19 cellular contexts compared by ENCODE assay signal in genomic region chr1:230141797-230142607, GRCh38.
"Had no signal": no experiment of that assay in that cellular context is flagged by ENCODE, and none has a peak within 500 bp of the region (broad histone marks: within the 10 kb centered on the region; RNA-seq: fewer than 3 reads in every experiment).

No MANE protein-coding gene starts in this region.

- ATAC-seq: mucosa of descending colon; natural killer cell treated with Interleukin-12 subunit alpha and Interleukin-12 subunit beta and Interleukin-15 and Interleukin-18, amount 100 ng/mL, for 72 hours had no signal

- H3K9me3 ChIP-seq: colonic mucosa, gastrocnemius medialis, heart right ventricle, mucosa of descending colon, ovary, sigmoid colon, testis had no signal

- H3K9me3 Mint-ChIP-seq: activated naive CD4-positive, alpha-beta T cell treated with anti-CD3 and anti-CD28 coated beads for 36 hours; activated T-helper 1 cell treated with anti-CD3 and anti-CD28 coated beads, Interleukin-12 subunit alpha, Interleukin-12 subunit beta, Interleukin-2, Interleukin-4 antibody, amounts not matched to agents 30 ng/mL and 10 ng/mL and 1 ng/mL, durations not matched to agents 14 hours and 24 hours and 36 hours; natural killer cell treated with Interleukin-12 subunit alpha and Interleukin-12 subunit beta and Interleukin-15 and Interleukin-18, amount 100 ng/mL, for 72 hours; stimulated activated naive CD8-positive, alpha-beta T cell treated with anti-CD3 and anti-CD28 coated beads, Interleukin-15, amount 100 ng/mL, for 72 hours; T-helper 2 cell treated with Interferon-gamma antibody and Interleukin-4, amounts not matched to agents 5 μg/mL and 100 μg/mL, for 36 hours had no signal

- H3K36me3 Mint-ChIP-seq: natural killer cell treated with Interleukin-12 subunit alpha and Interleukin-12 subunit beta and Interleukin-15 and Interleukin-18, amount 100 ng/mL, for 72 hours had no signal

- H3K27me3 ChIP-seq: colonic mucosa, gastrocnemius medialis, heart right ventricle, ovary, sigmoid colon, testis had no signal

- H3K27ac ChIP-seq: colonic mucosa, epithelial cell of prostate, ovary had no signal

- FAIRE-seq: islet of Langerhans had no signal

- DNase-seq: activated CD4-positive, alpha-beta T cell treated with anti-CD3 and anti-CD28 coated beads, Interleukin-2, amount 50 U/mL, for 4 hours; activated CD4-positive, CD25-positive, alpha-beta regulatory T cell treated with anti-CD3 and anti-CD28 coated beads, Interleukin-2, amount 50 U/mL, for 72 hours; colonic mucosa; effector CD4-positive, alpha-beta T cell; gastrocnemius medialis; heart right ventricle; mammary epithelial cell; mucosa of descending colon; ovary; stimulated activated CD4-positive, alpha-beta T cell treated with anti-CD3 and anti-CD28 coated beads, Interleukin-2, amount 100 ng/mL, for 48 hours; stimulated activated naive CD8-positive, alpha-beta T cell treated with anti-CD3 and anti-CD28 coated beads, Interleukin-15, amount 100 ng/mL, for 72 hours had no signal

- H3K36me3 ChIP-seq: colonic mucosa, gastrocnemius medialis, heart right ventricle, ovary, sigmoid colon had no signal

- H3K4me3 Mint-ChIP-seq: activated naive CD4-positive, alpha-beta T cell treated with anti-CD3 and anti-CD28 coated beads for 36 hours; activated T-helper 1 cell treated with anti-CD3 and anti-CD28 coated beads, Interleukin-12 subunit alpha, Interleukin-12 subunit beta, Interleukin-2, Interleukin-4 antibody, amounts not matched to agents 30 ng/mL and 10 ng/mL and 1 ng/mL, durations not matched to agents 14 hours and 24 hours and 36 hours; natural killer cell treated with Interleukin-12 subunit alpha and Interleukin-12 subunit beta and Interleukin-15 and Interleukin-18, amount 100 ng/mL, for 72 hours; stimulated activated naive CD8-positive, alpha-beta T cell treated with anti-CD3 and anti-CD28 coated beads, Interleukin-15, amount 100 ng/mL, for 72 hours; T-helper 2 cell treated with Interferon-gamma antibody and Interleukin-4, amounts not matched to agents 5 μg/mL and 100 μg/mL, for 36 hours had no signal

- H3K4me3 ChIP-seq: colonic mucosa, gastrocnemius medialis, heart right ventricle, mucosa of descending colon, ovary, testis had no signal

- H3K27ac Mint-ChIP-seq: activated naive CD4-positive, alpha-beta T cell treated with anti-CD3 and anti-CD28 coated beads for 36 hours; activated T-helper 1 cell treated with anti-CD3 and anti-CD28 coated beads, Interleukin-12 subunit alpha, Interleukin-12 subunit beta, Interleukin-2, Interleukin-4 antibody, amounts not matched to agents 30 ng/mL and 10 ng/mL and 1 ng/mL, durations not matched to agents 14 hours and 24 hours and 36 hours; T-helper 2 cell treated with Interferon-gamma antibody and Interleukin-4, amounts not matched to agents 5 μg/mL and 100 μg/mL, for 36 hours had no signal

- H3K27me3 Mint-ChIP-seq: natural killer cell treated with Interleukin-12 subunit alpha and Interleukin-12 subunit beta and Interleukin-15 and Interleukin-18, amount 100 ng/mL, for 72 hours; stimulated activated naive CD8-positive, alpha-beta T cell treated with anti-CD3 and anti-CD28 coated beads, Interleukin-15, amount 100 ng/mL, for 72 hours had no signal
